Comparison of ENCODE assay signal across 1 cellular context in the genomic region with DNA sequence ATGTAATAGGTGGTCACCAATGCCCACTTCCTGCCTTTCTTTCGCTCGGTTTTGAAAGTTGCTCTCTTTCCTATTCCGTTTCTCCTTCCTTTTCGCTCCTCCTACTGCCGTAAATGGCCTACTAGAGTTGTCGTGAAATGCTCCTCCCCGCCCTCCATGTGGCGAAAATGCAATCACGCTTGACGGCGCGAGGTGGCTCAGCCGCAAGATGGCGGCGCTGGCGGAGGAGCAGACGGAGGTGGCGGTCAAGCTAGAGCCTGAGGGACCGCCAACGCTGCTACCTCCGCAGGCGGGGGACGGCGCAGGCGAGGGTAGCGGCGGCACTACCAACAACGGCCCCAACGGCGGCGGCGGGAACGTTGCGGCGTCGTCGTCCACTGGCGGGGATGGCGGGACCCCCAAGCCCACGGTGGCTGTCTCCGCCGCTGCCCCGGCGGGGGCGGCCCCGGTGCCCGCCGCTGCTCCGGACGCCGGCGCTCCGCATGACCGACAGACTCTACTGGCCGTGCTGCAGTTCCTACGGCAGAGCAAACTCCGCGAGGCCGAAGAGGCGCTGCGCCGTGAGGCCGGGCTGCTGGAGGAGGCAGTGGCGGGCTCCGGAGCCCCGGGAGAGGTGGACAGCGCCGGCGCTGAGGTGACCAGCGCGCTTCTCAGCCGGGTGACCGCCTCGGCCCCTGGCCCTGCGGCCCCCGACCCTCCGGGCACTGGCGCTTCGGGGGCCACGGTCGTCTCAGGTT.
TF ChIP-seq lines count a peak whose summit lies in the region.

A gene (plus strand): TSS at position 195 of the 737 bp plus-strand sequence. CDS start 14 bp downstream, at position 209.

TF ChIP-seq in WTC11, 78 proteins besides CTCF, POLR2A, EP300 and RAD21 (continued from another document):
- TF ChIP-seq, protein P1, sequence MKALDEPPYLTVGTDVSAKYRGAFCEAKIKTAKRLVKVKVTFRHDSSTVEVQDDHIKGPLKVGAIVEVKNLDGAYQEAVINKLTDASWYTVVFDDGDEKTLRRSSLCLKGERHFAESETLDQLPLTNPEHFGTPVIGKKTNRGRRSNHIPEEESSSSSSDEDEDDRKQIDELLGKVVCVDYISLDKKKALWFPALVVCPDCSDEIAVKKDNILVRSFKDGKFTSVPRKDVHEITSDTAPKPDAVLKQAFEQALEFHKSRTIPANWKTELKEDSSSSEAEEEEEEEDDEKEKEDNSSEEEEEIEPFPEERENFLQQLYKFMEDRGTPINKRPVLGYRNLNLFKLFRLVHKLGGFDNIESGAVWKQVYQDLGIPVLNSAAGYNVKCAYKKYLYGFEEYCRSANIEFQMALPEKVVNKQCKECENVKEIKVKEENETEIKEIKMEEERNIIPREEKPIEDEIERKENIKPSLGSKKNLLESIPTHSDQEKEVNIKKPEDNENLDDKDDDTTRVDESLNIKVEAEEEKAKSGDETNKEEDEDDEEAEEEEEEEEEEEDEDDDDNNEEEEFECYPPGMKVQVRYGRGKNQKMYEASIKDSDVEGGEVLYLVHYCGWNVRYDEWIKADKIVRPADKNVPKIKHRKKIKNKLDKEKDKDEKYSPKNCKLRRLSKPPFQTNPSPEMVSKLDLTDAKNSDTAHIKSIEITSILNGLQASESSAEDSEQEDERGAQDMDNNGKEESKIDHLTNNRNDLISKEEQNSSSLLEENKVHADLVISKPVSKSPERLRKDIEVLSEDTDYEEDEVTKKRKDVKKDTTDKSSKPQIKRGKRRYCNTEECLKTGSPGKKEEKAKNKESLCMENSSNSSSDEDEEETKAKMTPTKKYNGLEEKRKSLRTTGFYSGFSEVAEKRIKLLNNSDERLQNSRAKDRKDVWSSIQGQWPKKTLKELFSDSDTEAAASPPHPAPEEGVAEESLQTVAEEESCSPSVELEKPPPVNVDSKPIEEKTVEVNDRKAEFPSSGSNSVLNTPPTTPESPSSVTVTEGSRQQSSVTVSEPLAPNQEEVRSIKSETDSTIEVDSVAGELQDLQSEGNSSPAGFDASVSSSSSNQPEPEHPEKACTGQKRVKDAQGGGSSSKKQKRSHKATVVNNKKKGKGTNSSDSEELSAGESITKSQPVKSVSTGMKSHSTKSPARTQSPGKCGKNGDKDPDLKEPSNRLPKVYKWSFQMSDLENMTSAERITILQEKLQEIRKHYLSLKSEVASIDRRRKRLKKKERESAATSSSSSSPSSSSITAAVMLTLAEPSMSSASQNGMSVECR (CRISPR knock-in tag; IDR thresholded peaks at IDR 0.05; ENCODE audit: borderline replicate concordance) = peak; percentile 93
- TF ChIP-seq, protein P2, sequence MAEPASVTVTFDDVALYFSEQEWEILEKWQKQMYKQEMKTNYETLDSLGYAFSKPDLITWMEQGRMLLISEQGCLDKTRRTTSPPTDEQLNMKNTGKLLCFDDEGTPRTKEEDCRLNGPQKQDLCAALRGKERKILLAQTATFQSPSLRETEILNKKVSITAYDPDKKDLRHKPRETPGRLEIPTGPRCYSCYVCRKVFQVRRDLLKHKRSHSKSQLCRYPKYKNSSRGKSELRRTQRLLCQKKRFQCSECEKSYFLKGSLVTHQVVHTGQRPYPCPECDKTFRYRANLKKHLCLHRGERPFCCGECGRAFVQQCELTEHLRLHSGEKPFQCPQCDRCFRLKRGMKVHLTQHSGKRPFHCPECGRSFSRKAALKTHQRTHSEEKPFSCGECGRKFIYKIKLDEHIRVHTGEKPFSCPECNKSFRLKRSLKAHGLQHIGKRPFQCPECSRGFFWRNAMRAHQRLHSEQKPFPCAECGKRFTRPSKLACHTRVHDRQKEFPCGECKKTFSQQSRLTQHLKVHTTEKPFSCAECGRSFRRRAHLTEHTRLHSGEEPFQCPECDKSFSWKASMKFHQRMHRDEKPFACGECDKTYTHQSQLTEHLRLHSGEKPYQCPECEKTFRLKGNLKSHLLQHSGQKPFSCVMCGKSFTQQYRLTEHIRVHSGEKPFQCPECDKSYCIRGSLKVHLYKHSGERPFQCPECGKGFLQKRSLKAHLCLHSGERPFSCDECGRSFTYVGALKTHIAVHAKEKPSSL (CRISPR knock-in tag; conservative IDR thresholded peaks at IDR 0.05) = no peak
- TF ChIP-seq, protein P3, sequence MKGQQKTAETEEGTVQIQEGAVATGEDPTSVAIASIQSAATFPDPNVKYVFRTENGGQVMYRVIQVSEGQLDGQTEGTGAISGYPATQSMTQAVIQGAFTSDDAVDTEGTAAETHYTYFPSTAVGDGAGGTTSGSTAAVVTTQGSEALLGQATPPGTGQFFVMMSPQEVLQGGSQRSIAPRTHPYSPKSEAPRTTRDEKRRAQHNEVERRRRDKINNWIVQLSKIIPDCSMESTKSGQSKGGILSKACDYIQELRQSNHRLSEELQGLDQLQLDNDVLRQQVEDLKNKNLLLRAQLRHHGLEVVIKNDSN (CRISPR knock-in tag; IDR thresholded peaks at IDR 0.05) = peak; percentile 68
- TF ChIP-seq, protein P4, sequence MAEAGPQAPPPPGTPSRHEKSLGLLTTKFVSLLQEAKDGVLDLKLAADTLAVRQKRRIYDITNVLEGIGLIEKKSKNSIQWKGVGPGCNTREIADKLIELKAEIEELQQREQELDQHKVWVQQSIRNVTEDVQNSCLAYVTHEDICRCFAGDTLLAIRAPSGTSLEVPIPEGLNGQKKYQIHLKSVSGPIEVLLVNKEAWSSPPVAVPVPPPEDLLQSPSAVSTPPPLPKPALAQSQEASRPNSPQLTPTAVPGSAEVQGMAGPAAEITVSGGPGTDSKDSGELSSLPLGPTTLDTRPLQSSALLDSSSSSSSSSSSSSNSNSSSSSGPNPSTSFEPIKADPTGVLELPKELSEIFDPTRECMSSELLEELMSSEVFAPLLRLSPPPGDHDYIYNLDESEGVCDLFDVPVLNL (CRISPR knock-in tag; IDR thresholded peaks at IDR 0.05; ENCODE audit: borderline replicate concordance, low read depth) = peak; percentile 82
- TF ChIP-seq, protein P5, sequence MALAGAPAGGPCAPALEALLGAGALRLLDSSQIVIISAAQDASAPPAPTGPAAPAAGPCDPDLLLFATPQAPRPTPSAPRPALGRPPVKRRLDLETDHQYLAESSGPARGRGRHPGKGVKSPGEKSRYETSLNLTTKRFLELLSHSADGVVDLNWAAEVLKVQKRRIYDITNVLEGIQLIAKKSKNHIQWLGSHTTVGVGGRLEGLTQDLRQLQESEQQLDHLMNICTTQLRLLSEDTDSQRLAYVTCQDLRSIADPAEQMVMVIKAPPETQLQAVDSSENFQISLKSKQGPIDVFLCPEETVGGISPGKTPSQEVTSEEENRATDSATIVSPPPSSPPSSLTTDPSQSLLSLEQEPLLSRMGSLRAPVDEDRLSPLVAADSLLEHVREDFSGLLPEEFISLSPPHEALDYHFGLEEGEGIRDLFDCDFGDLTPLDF (CRISPR knock-in tag; IDR thresholded peaks at IDR 0.05) = no peak
- TF ChIP-seq, protein P6, sequence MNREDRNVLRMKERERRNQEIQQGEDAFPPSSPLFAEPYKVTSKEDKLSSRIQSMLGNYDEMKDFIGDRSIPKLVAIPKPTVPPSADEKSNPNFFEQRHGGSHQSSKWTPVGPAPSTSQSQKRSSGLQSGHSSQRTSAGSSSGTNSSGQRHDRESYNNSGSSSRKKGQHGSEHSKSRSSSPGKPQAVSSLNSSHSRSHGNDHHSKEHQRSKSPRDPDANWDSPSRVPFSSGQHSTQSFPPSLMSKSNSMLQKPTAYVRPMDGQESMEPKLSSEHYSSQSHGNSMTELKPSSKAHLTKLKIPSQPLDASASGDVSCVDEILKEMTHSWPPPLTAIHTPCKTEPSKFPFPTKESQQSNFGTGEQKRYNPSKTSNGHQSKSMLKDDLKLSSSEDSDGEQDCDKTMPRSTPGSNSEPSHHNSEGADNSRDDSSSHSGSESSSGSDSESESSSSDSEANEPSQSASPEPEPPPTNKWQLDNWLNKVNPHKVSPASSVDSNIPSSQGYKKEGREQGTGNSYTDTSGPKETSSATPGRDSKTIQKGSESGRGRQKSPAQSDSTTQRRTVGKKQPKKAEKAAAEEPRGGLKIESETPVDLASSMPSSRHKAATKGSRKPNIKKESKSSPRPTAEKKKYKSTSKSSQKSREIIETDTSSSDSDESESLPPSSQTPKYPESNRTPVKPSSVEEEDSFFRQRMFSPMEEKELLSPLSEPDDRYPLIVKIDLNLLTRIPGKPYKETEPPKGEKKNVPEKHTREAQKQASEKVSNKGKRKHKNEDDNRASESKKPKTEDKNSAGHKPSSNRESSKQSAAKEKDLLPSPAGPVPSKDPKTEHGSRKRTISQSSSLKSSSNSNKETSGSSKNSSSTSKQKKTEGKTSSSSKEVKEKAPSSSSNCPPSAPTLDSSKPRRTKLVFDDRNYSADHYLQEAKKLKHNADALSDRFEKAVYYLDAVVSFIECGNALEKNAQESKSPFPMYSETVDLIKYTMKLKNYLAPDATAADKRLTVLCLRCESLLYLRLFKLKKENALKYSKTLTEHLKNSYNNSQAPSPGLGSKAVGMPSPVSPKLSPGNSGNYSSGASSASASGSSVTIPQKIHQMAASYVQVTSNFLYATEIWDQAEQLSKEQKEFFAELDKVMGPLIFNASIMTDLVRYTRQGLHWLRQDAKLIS (CRISPR knock-in tag; IDR thresholded peaks at IDR 0.05; ENCODE audit: borderline replicate concordance) = peak; percentile 86; the same call in 1 of the 2 replicates
- TF ChIP-seq, protein P7, sequence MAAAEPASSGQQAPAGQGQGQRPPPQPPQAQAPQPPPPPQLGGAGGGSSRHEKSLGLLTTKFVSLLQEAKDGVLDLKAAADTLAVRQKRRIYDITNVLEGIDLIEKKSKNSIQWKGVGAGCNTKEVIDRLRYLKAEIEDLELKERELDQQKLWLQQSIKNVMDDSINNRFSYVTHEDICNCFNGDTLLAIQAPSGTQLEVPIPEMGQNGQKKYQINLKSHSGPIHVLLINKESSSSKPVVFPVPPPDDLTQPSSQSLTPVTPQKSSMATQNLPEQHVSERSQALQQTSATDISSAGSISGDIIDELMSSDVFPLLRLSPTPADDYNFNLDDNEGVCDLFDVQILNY (CRISPR knock-in tag; IDR thresholded peaks at IDR 0.05) = peak; percentile 88
- peak; percentile 96 for TF ChIP-seq FOXK1 (CRISPR knock-in tag; IDR thresholded peaks at IDR 0.05)
- TF ChIP-seq, protein P8, sequence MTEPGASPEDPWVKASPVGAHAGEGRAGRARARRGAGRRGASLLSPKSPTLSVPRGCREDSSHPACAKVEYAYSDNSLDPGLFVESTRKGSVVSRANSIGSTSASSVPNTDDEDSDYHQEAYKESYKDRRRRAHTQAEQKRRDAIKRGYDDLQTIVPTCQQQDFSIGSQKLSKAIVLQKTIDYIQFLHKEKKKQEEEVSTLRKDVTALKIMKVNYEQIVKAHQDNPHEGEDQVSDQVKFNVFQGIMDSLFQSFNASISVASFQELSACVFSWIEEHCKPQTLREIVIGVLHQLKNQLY (CRISPR knock-in tag; IDR thresholded peaks at IDR 0.05) = no peak; the same call in 1 of the 2 replicates
- no peak; the same call in 1 of the 2 replicates for TF ChIP-seq TP53 (CRISPR knock-in tag; IDR thresholded peaks at IDR 0.05)
- TF ChIP-seq ZNF121 (CRISPR knock-in tag; IDR thresholded peaks at IDR 0.05) = no peak
- peak; percentile 93 for TF ChIP-seq FOXP1 (CRISPR knock-in tag; IDR thresholded peaks at IDR 0.05; ENCODE audit: borderline replicate concordance)
- peak; percentile 77; the same call in 1 of the 2 replicates for TF ChIP-seq SMAD3 (CRISPR knock-in tag; IDR thresholded peaks at IDR 0.05; ENCODE audit: borderline replicate concordance)
- no peak for TF ChIP-seq GRHL2 (CRISPR knock-in tag; IDR thresholded peaks at IDR 0.05; ENCODE audit: insufficient replicate concordance, severe bottlenecking)
- TF ChIP-seq TCF7 (CRISPR knock-in tag; IDR thresholded peaks at IDR 0.05; ENCODE audit: low read depth) = 0 out of 2 replicates have a peak, but pooled peaks have one; percentile 65
- TF ChIP-seq MYBL2 (CRISPR knock-in tag; IDR thresholded peaks at IDR 0.05) = peak; percentile 42; the same call in 1 of the 2 replicates
- TF ChIP-seq, protein P9, sequence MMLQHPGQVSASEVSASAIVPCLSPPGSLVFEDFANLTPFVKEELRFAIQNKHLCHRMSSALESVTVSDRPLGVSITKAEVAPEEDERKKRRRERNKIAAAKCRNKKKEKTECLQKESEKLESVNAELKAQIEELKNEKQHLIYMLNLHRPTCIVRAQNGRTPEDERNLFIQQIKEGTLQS (CRISPR knock-in tag; conservative IDR thresholded peaks at IDR 0.05) = no peak
- peak; percentile 87 for TF ChIP-seq ZNF232 (CRISPR knock-in tag; IDR thresholded peaks at IDR 0.05)
- TF ChIP-seq NR2C2 (CRISPR knock-in tag; IDR thresholded peaks at IDR 0.05) = no peak
- TF ChIP-seq TEAD1 (CRISPR knock-in tag; IDR thresholded peaks at IDR 0.05) = peak; percentile 92
- no peak for TF ChIP-seq ZNF396 (CRISPR knock-in tag; IDR thresholded peaks at IDR 0.05; ENCODE audit: borderline replicate concordance)
- peak; percentile 46; the same call in 1 of the 2 replicates for TF ChIP-seq GABPB1 (CRISPR knock-in tag; IDR thresholded peaks at IDR 0.05)
- peak; percentile 89 for TF ChIP-seq SP1 (CRISPR knock-in tag; conservative IDR thresholded peaks at IDR 0.05)
- TF ChIP-seq, protein P10, sequence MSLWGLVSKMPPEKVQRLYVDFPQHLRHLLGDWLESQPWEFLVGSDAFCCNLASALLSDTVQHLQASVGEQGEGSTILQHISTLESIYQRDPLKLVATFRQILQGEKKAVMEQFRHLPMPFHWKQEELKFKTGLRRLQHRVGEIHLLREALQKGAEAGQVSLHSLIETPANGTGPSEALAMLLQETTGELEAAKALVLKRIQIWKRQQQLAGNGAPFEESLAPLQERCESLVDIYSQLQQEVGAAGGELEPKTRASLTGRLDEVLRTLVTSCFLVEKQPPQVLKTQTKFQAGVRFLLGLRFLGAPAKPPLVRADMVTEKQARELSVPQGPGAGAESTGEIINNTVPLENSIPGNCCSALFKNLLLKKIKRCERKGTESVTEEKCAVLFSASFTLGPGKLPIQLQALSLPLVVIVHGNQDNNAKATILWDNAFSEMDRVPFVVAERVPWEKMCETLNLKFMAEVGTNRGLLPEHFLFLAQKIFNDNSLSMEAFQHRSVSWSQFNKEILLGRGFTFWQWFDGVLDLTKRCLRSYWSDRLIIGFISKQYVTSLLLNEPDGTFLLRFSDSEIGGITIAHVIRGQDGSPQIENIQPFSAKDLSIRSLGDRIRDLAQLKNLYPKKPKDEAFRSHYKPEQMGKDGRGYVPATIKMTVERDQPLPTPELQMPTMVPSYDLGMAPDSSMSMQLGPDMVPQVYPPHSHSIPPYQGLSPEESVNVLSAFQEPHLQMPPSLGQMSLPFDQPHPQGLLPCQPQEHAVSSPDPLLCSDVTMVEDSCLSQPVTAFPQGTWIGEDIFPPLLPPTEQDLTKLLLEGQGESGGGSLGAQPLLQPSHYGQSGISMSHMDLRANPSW (CRISPR knock-in tag; conservative IDR thresholded peaks at IDR 0.05; ENCODE audit: low read depth) = no peak
- TF ChIP-seq, protein P11, sequence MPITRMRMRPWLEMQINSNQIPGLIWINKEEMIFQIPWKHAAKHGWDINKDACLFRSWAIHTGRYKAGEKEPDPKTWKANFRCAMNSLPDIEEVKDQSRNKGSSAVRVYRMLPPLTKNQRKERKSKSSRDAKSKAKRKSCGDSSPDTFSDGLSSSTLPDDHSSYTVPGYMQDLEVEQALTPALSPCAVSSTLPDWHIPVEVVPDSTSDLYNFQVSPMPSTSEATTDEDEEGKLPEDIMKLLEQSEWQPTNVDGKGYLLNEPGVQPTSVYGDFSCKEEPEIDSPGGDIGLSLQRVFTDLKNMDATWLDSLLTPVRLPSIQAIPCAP (CRISPR knock-in tag; IDR thresholded peaks at IDR 0.05) = peak; percentile 83
- no peak for TF ChIP-seq ZNF423 (CRISPR knock-in tag; IDR thresholded peaks at IDR 0.05)
- TF ChIP-seq ELF4 (CRISPR knock-in tag; IDR thresholded peaks at IDR 0.05; ENCODE audit: low read depth) = 0 out of 2 replicates have a peak, but pooled peaks have one; percentile 27
